ENCODE assay signal across 15 cellular contexts in genomic region chr3:114974387-114974786, GRCh38.
DNase-seq lines count a peak whose midpoint lies in the region; ATAC-seq lines count a peak whose summit lies in the region.
"Had no signal": no experiment of that assay in that cellular context is flagged by ENCODE, and none has a peak within 500 bp of the region (broad histone marks: within the 10 kb centered on the region; RNA-seq: fewer than 3 reads in every experiment).

No MANE protein-coding gene starts in this region.

- H3K4me1 Mint-ChIP-seq in activated CD4-positive, alpha-beta memory T cell treated with anti-CD3 and anti-CD28 coated beads for 36 hours (ENCODE audit: low read depth), result peaks cover 5% of the 10 kb centered on the region
- H3K4me1 Mint-ChIP-seq: central memory CD8-positive, alpha-beta T cell had no signal

- peak; percentile 96 for ATAC-seq in GM18502 (IDR thresholded peaks at IDR 0.05; ENCODE audit: poor library complexity, unreplicated experiment)
- ATAC-seq in GM19397 (IDR thresholded peaks at IDR 0.05; ENCODE audit: unreplicated experiment), result peak; percentile 74
- ATAC-seq in HG02642 (IDR thresholded peaks at IDR 0.05; ENCODE audit: poor library complexity, unreplicated experiment), result peak; percentile 82
- ATAC-seq in HG03378 (IDR thresholded peaks at IDR 0.05; ENCODE audit: unreplicated experiment), result peak; percentile 96
- ATAC-seq: stimulated activated memory B cell treated with anti-CD40 and anti-IgM and Interleukin-4, amounts not matched to agents 10 μg/mL and 1 μg/mL and 100 μg/mL, for 72 hours had no signal

- CTCF ChIA-PET in activated CD4-positive, alpha-beta memory T cell treated with anti-CD3 and anti-CD28 coated beads for 36 hours (lab: Charles Lee), result no interaction called here

- H3K4me3 Mint-ChIP-seq in activated CD4-positive, alpha-beta memory T cell treated with anti-CD3 and anti-CD28 coated beads for 36 hours, result no peak overlapping the region
- H3K4me3 Mint-ChIP-seq: central memory CD8-positive, alpha-beta T cell; stimulated activated memory B cell treated with anti-CD40 and anti-IgM and Interleukin-4, amounts not matched to agents 10 μg/mL and 1 μg/mL and 100 μg/mL, for 72 hours had no signal

- DNase-seq in SIG-M5 (lab: John Stamatoyannopoulos, UW) (no peak), SKM-1 (lab: John Stamatoyannopoulos, UW; ENCODE audit: unreplicated experiment) (no peak)
- DNase-seq in activated CD4-positive, alpha-beta memory T cell treated with anti-CD3 and anti-CD28 coated beads for 36 hours, result no peak
- no peak for DNase-seq in activated CD4-positive, alpha-beta T cell treated with anti-CD3 and anti-CD28 coated beads, Interleukin-2, amount 50 U/mL, for 1 hour
- DNase-seq: activated CD4-positive, alpha-beta T cell treated with anti-CD3 and anti-CD28 coated beads for 1 hour; activated gamma-delta T cell treated with Interleukin-2 at 50 U/mL for 16 hours; AML-193; NCI-H1417 treated with DMSO at 0.1 percent for 48 hours; NCI-H774 had no signal

- POLR2A ChIA-PET in activated CD4-positive, alpha-beta memory T cell treated with anti-CD3 and anti-CD28 coated beads for 36 hours (lab: Charles Lee), result no interaction called here

- H3K27me3 Mint-ChIP-seq in activated CD4-positive, alpha-beta memory T cell treated with anti-CD3 and anti-CD28 coated beads for 36 hours, result no peaks in the 10 kb centered on the region
- H3K27me3 Mint-ChIP-seq: central memory CD8-positive, alpha-beta T cell; stimulated activated memory B cell treated with anti-CD40 and anti-IgM and Interleukin-4, amounts not matched to agents 10 μg/mL and 1 μg/mL and 100 μg/mL, for 72 hours had no signal

- intact Hi-C loops in activated CD4-positive, alpha-beta memory T cell treated with anti-CD3 and anti-CD28 coated beads for 36 hours (cut with micrococcal nuclease), result no loop called here

- H3K27ac Mint-ChIP-seq in activated CD4-positive, alpha-beta memory T cell treated with anti-CD3 and anti-CD28 coated beads for 36 hours, result no peak overlapping the region
- H3K27ac Mint-ChIP-seq: stimulated activated memory B cell treated with anti-CD40 and anti-IgM and Interleukin-4, amounts not matched to agents 10 μg/mL and 1 μg/mL and 100 μg/mL, for 72 hours had no signal

- peaks cover 15% of the 10 kb centered on the region for H3K36me3 Mint-ChIP-seq in activated CD4-positive, alpha-beta memory T cell treated with anti-CD3 and anti-CD28 coated beads for 36 hours

- H3K9me3 Mint-ChIP-seq in activated CD4-positive, alpha-beta memory T cell treated with anti-CD3 and anti-CD28 coated beads for 36 hours, result no peaks in the 10 kb centered on the region
- H3K9me3 Mint-ChIP-seq: central memory CD8-positive, alpha-beta T cell; stimulated activated memory B cell treated with anti-CD40 and anti-IgM and Interleukin-4, amounts not matched to agents 10 μg/mL and 1 μg/mL and 100 μg/mL, for 72 hours had no signal
